In the genomic region with DNA sequence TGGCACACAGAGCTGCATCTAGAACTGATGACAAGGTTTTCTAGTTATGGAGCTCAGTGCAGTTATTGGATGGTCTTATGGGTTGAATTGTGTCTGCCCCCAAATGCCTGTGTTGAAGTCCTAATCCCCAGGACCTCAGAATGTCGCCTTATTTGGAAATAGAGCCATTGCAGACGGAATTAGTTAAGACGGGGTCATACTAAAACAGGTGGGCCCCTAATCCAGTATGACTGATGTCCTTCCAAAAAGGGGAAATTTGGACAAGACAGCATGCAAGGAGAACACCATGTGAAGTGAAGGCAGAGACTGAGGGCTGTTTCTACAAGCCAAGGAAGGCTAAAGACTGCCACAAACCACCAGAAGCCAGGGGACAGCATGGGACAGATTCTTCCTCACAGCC, we compare ENCODE assay signal across 19 cellular contexts.
"Had no signal": no experiment of that assay in that cellular context is flagged by ENCODE, and none has a peak within 500 bp of the region (broad histone marks: within the 10 kb centered on the region; RNA-seq: fewer than 3 reads in every experiment).

No MANE protein-coding gene starts in this region.

- H3K27ac Mint-ChIP-seq: naive B cell had no signal

- H3K4me3 Mint-ChIP-seq: dendritic cell treated with granulocyte-macrophage colony-stimulating factor and Interleukin-4, amounts not matched to agents 40 ng/mL and 50 ng/mL, for 4 days; naive B cell had no signal

- H3K36me3 Mint-ChIP-seq: naive B cell had no signal

- H3K36me3 ChIP-seq: colonic mucosa, esophagus squamous epithelium, gastrocnemius medialis, heart right ventricle, left lung, lower lobe of right lung had no signal

- H3K4me1 ChIP-seq: colonic mucosa, esophagus squamous epithelium, gastrocnemius medialis, heart right ventricle, left lung, lower lobe of right lung had no signal

- H3K9me3 ChIP-seq: colonic mucosa, esophagus squamous epithelium, gastrocnemius medialis had no signal

- H3K4me3 ChIP-seq: colonic mucosa, esophagus squamous epithelium, gastrocnemius medialis, heart right ventricle, left lung, lower lobe of right lung had no signal

- H3K27me3 Mint-ChIP-seq: dendritic cell treated with granulocyte-macrophage colony-stimulating factor and Interleukin-4, amounts not matched to agents 40 ng/mL and 50 ng/mL, for 4 days; naive B cell had no signal

- H3K27ac ChIP-seq: colonic mucosa, esophagus squamous epithelium, gastrocnemius medialis, heart right ventricle, left lung, lower lobe of right lung had no signal

- H3K27me3 ChIP-seq: colonic mucosa, esophagus squamous epithelium, gastrocnemius medialis, heart right ventricle, left lung had no signal

- ATAC-seq: gastrocnemius medialis, heart right ventricle, left cardiac atrium, left lung, left ventricle myocardium superior, lower lobe of right lung had no signal

- DNase-seq: colonic mucosa; cortex of kidney; effector CD8-positive, alpha-beta T cell; esophagus squamous epithelium; foreskin fibroblast; foreskin melanocyte; gastrocnemius medialis; glutamatergic neuron; head of caudate nucleus; heart right ventricle; hippocampal formation; left cardiac atrium; left lung; left ventricle myocardium superior; lower lobe of right lung; mesendoderm; midbrain; naive B cell had no signal
